In the genomic region with DNA sequence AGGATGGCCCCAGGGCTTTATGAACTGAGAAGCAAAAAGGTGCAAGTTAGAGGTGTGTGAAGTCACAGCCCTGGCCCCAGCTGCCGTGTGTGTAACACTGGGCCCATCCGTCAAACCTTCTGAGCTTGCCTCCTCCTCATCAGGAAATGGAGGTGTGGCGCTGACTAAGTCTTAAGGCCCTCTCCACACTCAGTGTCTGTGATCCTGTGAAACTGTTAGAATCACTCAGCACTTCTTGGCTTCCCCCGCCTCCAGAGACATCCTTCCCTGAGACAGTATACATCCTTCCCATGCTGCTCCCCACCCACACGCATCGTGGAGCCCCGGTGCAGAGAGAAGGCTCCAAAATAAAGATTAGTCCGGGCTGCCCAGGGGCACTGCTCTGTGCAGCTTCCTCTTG, we compare ENCODE assay signal across 9 cellular contexts. TPM values are rescaled to one million over a fixed set of nuclear protein-coding genes. Genes with fewer than 3 reads are reported as not detected.
DNase-seq lines count a peak whose midpoint lies in the region; ATAC-seq, FAIRE-seq and TF ChIP-seq lines count a peak whose summit lies in the region.
"Had no signal": no experiment of that assay in that cellular context is flagged by ENCODE, and none has a peak within 500 bp of the region (broad histone marks: within the 10 kb centered on the region; RNA-seq: fewer than 3 reads in every experiment).

No MANE protein-coding gene starts in this region.

- WGBS in HepG2 (ENCODE audit: low lambda C conversion rate), result 98% methylated on average over 8 of the region's 8 CpGs

- FAIRE-seq in astrocyte (lab: Jason Lieb, UNC), result no peak
- no peak for FAIRE-seq in HepG2 (lab: Jason Lieb, UNC)
- FAIRE-seq in kidney (lab: Jason Lieb, UNC), result no peak

- H3K27ac Mint-ChIP-seq in CD4-positive, CD25-positive, alpha-beta regulatory T cell, result peak overlapping the region; percentile 81 to 90 (median 90)
- peak overlapping the region; percentile 63 for H3K27ac Mint-ChIP-seq in astrocyte (ENCODE audit: unreplicated experiment)

- H4K20me1 ChIP-seq in OCI-LY3 (ENCODE audit: insufficient read depth, low read length), result peaks cover 5% of the 10 kb centered on the region; the same call in 1 of the 2 replicates
- H4K20me1 ChIP-seq in astrocyte (ENCODE audit: insufficient read depth, low read length), result peaks cover 57% of the 10 kb centered on the region
- H4K20me1 ChIP-seq in HepG2 (ENCODE audit: insufficient read depth, low read length), result no peaks in the 10 kb centered on the region

- H3K9ac ChIP-seq in OCI-LY3 (ENCODE audit: low read length), result peak overlapping the region; percentile 67; the same call in 1 of the 2 replicates
- H3K9ac ChIP-seq in astrocyte (ENCODE audit: low read length), result peak overlapping the region; percentile 33
- H3K9ac ChIP-seq in HepG2 (ENCODE audit: insufficient read depth, low read depth, low read length), result no peak overlapping the region
- H3K9ac ChIP-seq in kidney (ENCODE audit: low read length in 2 of 2), result no peak overlapping the region

- H3K4me2 ChIP-seq in OCI-LY3 (ENCODE audit: low read length) (peak overlapping the region; percentile 76; the same call in 1 of the 2 replicates), astrocyte (ENCODE audit: low read length) (peak overlapping the region; percentile 63), HepG2 (ENCODE audit: low read depth, low read length) (no peak overlapping the region)

- H3K4me1 ChIP-seq in CD4-positive, CD25-positive, alpha-beta regulatory T cell (ENCODE audit: control insufficient read depth, insufficient read depth, low read length, poor library complexity, severe bottlenecking), result peaks cover 54% of the 10 kb centered on the region
- H3K4me1 ChIP-seq in OCI-LY3 (ENCODE audit: low read length) (peaks cover 60% of the 10 kb centered on the region), astrocyte (ENCODE audit: insufficient read depth, low read length) (peaks cover 22% of the 10 kb centered on the region), HepG2 (ENCODE audit: insufficient read depth, low read length) (peaks cover 38% of the 10 kb centered on the region), kidney (ENCODE audit: control insufficient read depth in 1 of 2, insufficient read depth in 1 of 2, low read depth in 1 of 2, low read length in 2 of 2) (no peaks in the 10 kb centered on the region), left ventricle myocardium inferior (peaks cover 25% of the 10 kb centered on the region)

- H2AFZ ChIP-seq in OCI-LY3 (ENCODE audit: low read depth, low read length) (no peak overlapping the region), astrocyte (ENCODE audit: low read depth, low read length) (peak overlapping the region; percentile 62), HepG2 (ENCODE audit: low read length) (no peak overlapping the region)

- peak overlapping the region; percentile 63 to 78 (median 71) for H3K4me3 Mint-ChIP-seq in CD4-positive, CD25-positive, alpha-beta regulatory T cell
- no peak overlapping the region for H3K4me3 Mint-ChIP-seq in astrocyte (ENCODE audit: unreplicated experiment)
- H3K4me3 Mint-ChIP-seq: naive B cell had no signal

- H3K27me3 Mint-ChIP-seq in CD4-positive, CD25-positive, alpha-beta regulatory T cell, result no peaks in the 10 kb centered on the region
- H3K27me3 Mint-ChIP-seq in astrocyte (ENCODE audit: low read depth, unreplicated experiment), result peaks cover 6% of the 10 kb centered on the region
- H3K27me3 Mint-ChIP-seq: naive B cell had no signal

- H3K27me3 ChIP-seq in CD4-positive, CD25-positive, alpha-beta regulatory T cell (ENCODE audit: control insufficient read depth, insufficient read depth, low read length), result no peaks in the 10 kb centered on the region
- no peaks in the 10 kb centered on the region for H3K27me3 ChIP-seq in OCI-LY3 (ENCODE audit: low read depth, low read length)
- no peaks in the 10 kb centered on the region for H3K27me3 ChIP-seq in astrocyte (ENCODE audit: insufficient read depth, low read length)
- H3K27me3 ChIP-seq in HepG2 (ENCODE audit: control insufficient read depth in 1 of 2, insufficient read depth in 2 of 2, low read length in 2 of 2), result no peaks in the 10 kb centered on the region
- no peaks in the 10 kb centered on the region for H3K27me3 ChIP-seq in left ventricle myocardium inferior (ENCODE audit: low read depth)

- ATAC-seq in CD4-positive, CD25-positive, alpha-beta regulatory T cell (ENCODE audit: low read depth in 2 of 2), result peak; percentile 84
- no peak for ATAC-seq in HepG2
- ATAC-seq in HG02884 (IDR thresholded peaks at IDR 0.05; ENCODE audit: unreplicated experiment), result no peak

- TF ChIP-seq CTCF in OCI-LY3 (IDR thresholded peaks at IDR 0.05; ENCODE audit: low read depth, low read length), result no peak
- TF ChIP-seq CTCF in astrocyte (IDR thresholded peaks at IDR 0.05; ENCODE audit: insufficient read depth, low read depth, low read length), result no peak
- TF ChIP-seq CTCF in HepG2 (CRISPR knock-in tag; IDR thresholded peaks at IDR 0.05), result no peak
- TF ChIP-seq CTCF in kidney (IDR thresholded peaks at IDR 0.05; ENCODE audit: borderline replicate concordance, extremely low read depth, insufficient read depth), result no peak
- TF ChIP-seq CTCF in left ventricle myocardium inferior (IDR thresholded peaks at IDR 0.05; ENCODE audit: borderline replicate concordance), result no peak

- no peak for TF ChIP-seq RAD21 in HepG2 (CRISPR knock-in tag; IDR thresholded peaks at IDR 0.05)

- no peaks in the 10 kb centered on the region for H3K9me3 ChIP-seq in CD4-positive, CD25-positive, alpha-beta regulatory T cell (ENCODE audit: control insufficient read depth in 2 of 2, low read length in 2 of 2)
- no peaks in the 10 kb centered on the region for H3K9me3 ChIP-seq in OCI-LY3 (ENCODE audit: insufficient read depth, low read length)
- no peaks in the 10 kb centered on the region for H3K9me3 ChIP-seq in astrocyte (ENCODE audit: insufficient read depth, low read depth, low read length)
- no peaks in the 10 kb centered on the region for H3K9me3 ChIP-seq in HepG2 (ENCODE audit: low read length)
- H3K9me3 ChIP-seq in kidney (ENCODE audit: control insufficient read depth in 1 of 2, low read length in 2 of 2), result no peaks in the 10 kb centered on the region
- no peaks in the 10 kb centered on the region for H3K9me3 ChIP-seq in left ventricle myocardium inferior (replicated peaks)

- no TSS peak for BruUV-seq in HepG2 (replicated peaks; lab: Mats Ljungman, UMichigan)

- H3K79me2 ChIP-seq in OCI-LY3 (ENCODE audit: low read length) (peaks cover 81% of the 10 kb centered on the region), astrocyte (ENCODE audit: insufficient read depth, low read length) (no peaks in the 10 kb centered on the region), HepG2 (ENCODE audit: insufficient read depth, low read length) (no peaks in the 10 kb centered on the region)

- POLR2A ChIA-PET in HepG2 (lab: Yijun Ruan, JAX), result no interaction called here

- H3K9me3 Mint-ChIP-seq in CD4-positive, CD25-positive, alpha-beta regulatory T cell, result no peaks in the 10 kb centered on the region
- H3K9me3 Mint-ChIP-seq in astrocyte (ENCODE audit: unreplicated experiment), result no peaks in the 10 kb centered on the region
- H3K9me3 Mint-ChIP-seq: naive B cell had no signal

- no peaks in the 10 kb centered on the region for H3K36me3 Mint-ChIP-seq in CD4-positive, CD25-positive, alpha-beta regulatory T cell
- H3K36me3 Mint-ChIP-seq in astrocyte (ENCODE audit: low read depth, unreplicated experiment), result peaks cover 5% of the 10 kb centered on the region
- H3K36me3 Mint-ChIP-seq: naive B cell had no signal

- CTCF ChIA-PET in HepG2 (lab: Yijun Ruan, JAX; ENCODE audit: low intra/inter-chr PET ratio, low total read pairs), result no interaction called here

- DNase-seq in CD4-positive, CD25-positive, alpha-beta regulatory T cell, result peak in 2 of 3 donors; percentile 33 to 85
- peak; percentile 74 for DNase-seq in astrocyte (ENCODE audit: low read depth)
- peak; percentile 78 for DNase-seq in putamen (ENCODE audit: low spot score)
- DNase-seq in HepG2 (ENCODE audit: low spot score), result no peak
- DNase-seq in kidney, result no peak
- DNase-seq in left ventricle myocardium inferior, result no peak
- DNase-seq: naive B cell had no signal

- H3K4me3 ChIP-seq in CD4-positive, CD25-positive, alpha-beta regulatory T cell (ENCODE audit: low read depth, low read length), result no peak overlapping the region
- H3K4me3 ChIP-seq in OCI-LY3 (ENCODE audit: low read length) (no peak overlapping the region), astrocyte (ENCODE audit: insufficient read depth, low read depth, low read length) (no peak overlapping the region), HepG2 (replicated peaks in 1 of 3; ENCODE audit: insufficient read depth in 1 of 3, low read depth in 2 of 3, low read length in 3 of 3) (no peak overlapping the region), kidney (ENCODE audit: low read length in 2 of 2) (no peak overlapping the region), left ventricle myocardium inferior (no peak overlapping the region)

- in situ Hi-C loops in HepG2 (cut with HindIII; ENCODE audit: extremely low pct_ligation_motif_present, low pct_unique_long_range_greater_than_20kb), result no loop called here

- TF ChIP-seq EP300 in HepG2 (IDR thresholded peaks at IDR 0.05; ENCODE audit: low read depth in 2 of 2, low read length in 2 of 2) (no peak), HepG2 (CRISPR knock-in tag; IDR thresholded peaks at IDR 0.05; ENCODE audit: borderline replicate concordance) (no peak)

- no peak for TF ChIP-seq POLR2A in HepG2 (IDR thresholded peaks at IDR 0.05; ENCODE audit: insufficient read depth in 1 of 2, low read depth in 2 of 2, low read length in 2 of 2)

- intact Hi-C loops in HepG2 (cut with micrococcal nuclease; ENCODE audit: unreplicated experiment) (no loop called here), kidney (cut with DNase I) (no loop called here), left ventricle myocardium inferior (cut with micrococcal nuclease) (no loop called here)

- H3K36me3 ChIP-seq in CD4-positive, CD25-positive, alpha-beta regulatory T cell (ENCODE audit: control insufficient read depth, insufficient read depth, low read length), result no peaks in the 10 kb centered on the region
- H3K36me3 ChIP-seq in OCI-LY3 (replicated peaks; ENCODE audit: low read depth, low read length), result peaks cover 6% of the 10 kb centered on the region
- no peaks in the 10 kb centered on the region for H3K36me3 ChIP-seq in astrocyte (ENCODE audit: insufficient read depth, low read length)
- H3K36me3 ChIP-seq in HepG2 (replicated peaks in 1 of 2; ENCODE audit: control insufficient read depth in 1 of 2, insufficient read depth in 2 of 2, low read length in 2 of 2), result peaks cover 2 to 8% of the 10 kb centered on the region in 2 experiments; a peak in 2 of 5 replicates
- H3K36me3 ChIP-seq in kidney (ENCODE audit: control insufficient read depth in 1 of 2, insufficient read depth in 2 of 2, low read length in 2 of 2), result no peaks in the 10 kb centered on the region
- H3K36me3 ChIP-seq in left ventricle myocardium inferior, result no peaks in the 10 kb centered on the region

- H3K4me1 Mint-ChIP-seq in CD4-positive, CD25-positive, alpha-beta regulatory T cell, result peaks cover 12 to 63% (median 26%) of the 10 kb centered on the region in 4 donors
- peaks cover 15% of the 10 kb centered on the region for H3K4me1 Mint-ChIP-seq in astrocyte (ENCODE audit: low read depth, unreplicated experiment)

- peak overlapping the region; percentile 71 for H3K27ac ChIP-seq in CD4-positive, CD25-positive, alpha-beta regulatory T cell (ENCODE audit: insufficient read depth, low read length, poor library complexity, severe bottlenecking)
- H3K27ac ChIP-seq in OCI-LY3 (ENCODE audit: low read length) (peak overlapping the region; percentile 99), astrocyte (ENCODE audit: low read depth, low read length) (no peak overlapping the region), HepG2 (ENCODE audit: extremely low read length, insufficient read depth, low read length) (no peak overlapping the region), kidney (ENCODE audit: low read depth in 2 of 2, low read length in 2 of 2) (no peak overlapping the region), left ventricle myocardium inferior (replicated peaks) (no peak overlapping the region)

RNA-seq across cellular contexts. Expression of a gene that starts 33.3 kb away (rescaled TPM):
- 23.7 TPM for total RNA-seq in CD4-positive, CD25-positive, alpha-beta regulatory T cell
- polyA plus RNA-seq in CD4-positive, CD25-positive, alpha-beta regulatory T cell, result 1 to 10 TPM; 1.0 to 3.3 (median 1.9) TPM
- 12.8 and 13.9 TPM in 2 replicates for total RNA-seq in astrocyte
- 7.7 and 17.4 TPM in 2 replicates for total RNA-seq in HepG2 (2016; rRNA removed; fragmentation: Illumina TruSeq; extraction: Trizol)
- 2.2 and 4.4 TPM in 2 replicates for total RNA-seq in HepG2 (2016; cell fraction: cytosol; rRNA removed; fragmentation: Illumina TruSeq; extraction: Trizol; ENCODE audit: low read depth)
- total RNA-seq in HepG2 (2016; cell fraction: insoluble cytoplasmic fraction; rRNA removed; fragmentation: Illumina TruSeq; extraction: Trizol), result 8.1 and 18.8 TPM in 2 replicates
- total RNA-seq in HepG2 (2016; cell fraction: membrane; rRNA removed; fragmentation: Illumina TruSeq; extraction: Trizol), result 7.6 and 8.8 TPM in 2 replicates
- 30.3 and 33.7 TPM in 2 replicates for total RNA-seq in HepG2 (2016; cell fraction: nucleus; rRNA removed; fragmentation: Illumina TruSeq; extraction: Trizol)
- 17.3 and 20.6 TPM in 2 replicates for polyA plus RNA-seq in HepG2 (2011; rRNA removed)
- polyA plus RNA-seq in HepG2 (2011; cell fraction: cytosol; rRNA removed), result 10.8 and 12.1 TPM in 2 replicates
- 64.4 and 71.0 TPM in 2 replicates for polyA plus RNA-seq in HepG2 (2011; cell fraction: nucleus; rRNA removed)
- 6.2 and 8.4 TPM in 2 replicates for polyA plus RNA-seq in HepG2 (2012)
- 1.1 and 2.0 TPM in 2 replicates for polyA plus RNA-seq in HepG2 (2016; cell fraction: cytosol; fragmentation: Illumina TruSeq; extraction: Trizol; ENCODE audit: low read depth)
- 7.4 and 8.7 TPM in 2 replicates for polyA plus RNA-seq in HepG2 (2016; cell fraction: insoluble cytoplasmic fraction; fragmentation: Illumina TruSeq; extraction: Trizol; ENCODE audit: low read depth)
- polyA plus RNA-seq in HepG2 (2016; cell fraction: membrane; fragmentation: Illumina TruSeq; extraction: Trizol; ENCODE audit: low read depth), result 3.9 and 4.9 TPM in 2 replicates
- polyA plus RNA-seq in HepG2 (2016; cell fraction: nucleus; fragmentation: Illumina TruSeq; extraction: Trizol; ENCODE audit: insufficient read depth, low read depth), result 51.0 and 61.4 TPM in 2 replicates
- 30.5 and 280 TPM in 2 replicates for polyA minus RNA-seq in HepG2 (2011; rRNA and poly(A)+ RNA removed; ENCODE audit: low replicate concordance)
- polyA minus RNA-seq in HepG2 (2011; cell fraction: cytosol; rRNA and poly(A)+ RNA removed), result 8.3 and 9.2 TPM in 2 replicates
- polyA minus RNA-seq in HepG2 (2011; cell fraction: nucleus; rRNA and poly(A)+ RNA removed), result 28.8 and 29.9 TPM in 2 replicates
- total RNA-seq in kidney, result 6.9 TPM
- polyA plus RNA-seq in kidney (ENCODE audit: insufficient read depth, low read depth, low replicate concordance), result 1.4 TPM
- total RNA-seq in left ventricle myocardium inferior, result 1.8 TPM

RNA-seq across cellular contexts. Expression of a gene that starts 56.2 kb away (rescaled TPM):
- 58.1 TPM for total RNA-seq in CD4-positive, CD25-positive, alpha-beta regulatory T cell
- 100 to 1,000 TPM in 1 of 4 donors, 10 to 100 TPM in 3; 89.8 to 102 (median 95.6) TPM for polyA plus RNA-seq in CD4-positive, CD25-positive, alpha-beta regulatory T cell
- total RNA-seq in astrocyte, result 34.8 and 35.7 TPM in 2 replicates
- 87.0 and 145 TPM in 2 replicates for total RNA-seq in HepG2 (2016; rRNA removed; fragmentation: Illumina TruSeq; extraction: Trizol)
- 21.7 and 23.8 TPM in 2 replicates for total RNA-seq in HepG2 (2016; cell fraction: cytosol; rRNA removed; fragmentation: Illumina TruSeq; extraction: Trizol; ENCODE audit: low read depth)
- 94.7 and 147 TPM in 2 replicates for total RNA-seq in HepG2 (2016; cell fraction: insoluble cytoplasmic fraction; rRNA removed; fragmentation: Illumina TruSeq; extraction: Trizol)
- 19.6 and 26.4 TPM in 2 replicates for total RNA-seq in HepG2 (2016; cell fraction: membrane; rRNA removed; fragmentation: Illumina TruSeq; extraction: Trizol)
- 32.7 and 35.6 TPM in 2 replicates for total RNA-seq in HepG2 (2016; cell fraction: nucleus; rRNA removed; fragmentation: Illumina TruSeq; extraction: Trizol)
- 22.9 and 24.1 TPM in 2 replicates for polyA plus RNA-seq in HepG2 (2011; rRNA removed)
- polyA plus RNA-seq in HepG2 (2011; cell fraction: cytosol; rRNA removed), result 9.5 and 15.8 TPM in 2 replicates
- polyA plus RNA-seq in HepG2 (2011; cell fraction: nucleus; rRNA removed), result 3.3 and 4.0 TPM in 2 replicates
- 66.7 and 95.1 TPM in 2 replicates for polyA plus RNA-seq in HepG2 (2012)
- 15.7 and 17.3 TPM in 2 replicates for polyA plus RNA-seq in HepG2 (2016; cell fraction: cytosol; fragmentation: Illumina TruSeq; extraction: Trizol; ENCODE audit: low read depth)
- polyA plus RNA-seq in HepG2 (2016; cell fraction: insoluble cytoplasmic fraction; fragmentation: Illumina TruSeq; extraction: Trizol; ENCODE audit: low read depth), result 201 and 238 TPM in 2 replicates
- 18.7 and 19.6 TPM in 2 replicates for polyA plus RNA-seq in HepG2 (2016; cell fraction: membrane; fragmentation: Illumina TruSeq; extraction: Trizol; ENCODE audit: low read depth)
- polyA plus RNA-seq in HepG2 (2016; cell fraction: nucleus; fragmentation: Illumina TruSeq; extraction: Trizol; ENCODE audit: insufficient read depth, low read depth), result 61.2 and 72.1 TPM in 2 replicates
- 17.7 and 28.8 TPM in 2 replicates for polyA minus RNA-seq in HepG2 (2011; rRNA and poly(A)+ RNA removed; ENCODE audit: low replicate concordance)
- polyA minus RNA-seq in HepG2 (2011; cell fraction: cytosol; rRNA and poly(A)+ RNA removed), result 17.8 and 19.0 TPM in 2 replicates
- 16.9 and 22.7 TPM in 2 replicates for polyA minus RNA-seq in HepG2 (2011; cell fraction: nucleus; rRNA and poly(A)+ RNA removed)
- 39.4 TPM for total RNA-seq in kidney
- 64.6 TPM for polyA plus RNA-seq in kidney (ENCODE audit: insufficient read depth, low read depth, low replicate concordance)
- total RNA-seq in left ventricle myocardium inferior, result 29.5 TPM

Comparison
In these comparisons a context has a peak if more than half of its experiments do, and no peak if none do; other contexts are left out.
1. ATAC-seq: peak in CD4-positive, CD25-positive, alpha-beta regulatory T cell (2 of 2); none in HepG2 (single experiment) and HG02884 (single experiment).
2. DNase-seq: peak in CD4-positive, CD25-positive, alpha-beta regulatory T cell (2 of 3), astrocyte (single experiment) and putamen (single experiment); none in HepG2 (single experiment), kidney (single experiment) and left ventricle myocardium inferior (single experiment).
3. H3K27ac ChIP-seq: peak in CD4-positive, CD25-positive, alpha-beta regulatory T cell (single experiment) and OCI-LY3 (single experiment); none in astrocyte (single experiment), HepG2 (single experiment), kidney (0 of 2) and left ventricle myocardium inferior (single experiment).
4. H3K9ac ChIP-seq: peak in OCI-LY3 (single experiment) and astrocyte (single experiment); none in HepG2 (single experiment) and kidney (0 of 2).